In genomic region chr14:94598506-94598815, GRCh38 we compare ENCODE assay signal across 15 cellular contexts. TPM values are rescaled to one million over a fixed set of nuclear protein-coding genes. Genes with fewer than 3 reads are reported as not detected.
DNase-seq lines count a peak whose midpoint lies in the region; ATAC-seq and TF ChIP-seq lines count a peak whose summit lies in the region.
"Had no signal": no experiment of that assay in that cellular context is flagged by ENCODE, and none has a peak within 500 bp of the region (broad histone marks: within the 10 kb centered on the region; RNA-seq: fewer than 3 reads in every experiment).

No MANE protein-coding gene starts in this region.

- ATAC-seq in SK-N-SH treated with all-trans-retinoic acid at 6 μM for 48 hours (no peak), GM21737 (IDR thresholded peaks at IDR 0.05; ENCODE audit: unreplicated experiment) (no peak)
- ATAC-seq in activated T-helper 17 cell treated with anti-CD3 and anti-CD28 coated beads, Interleukin-2, amount 50 U/mL, for 72 hours (replicated peaks), result no peak
- ATAC-seq: activated CD8-positive, alpha-beta T cell treated with anti-CD3 and anti-CD28 coated beads, Interleukin-2, amount 10 ng/mL, durations not matched to agents 7 days and 5 days; stimulated activated effector memory CD8-positive, alpha-beta T cell treated with anti-CD3 and anti-CD28 coated beads, Interleukin-12 subunit alpha, Interleukin-12 subunit beta, amount 100 ng/mL, for 72 hours had no signal

- no peak overlapping the region for H3K4me3 Mint-ChIP-seq in osteocyte (ENCODE audit: unreplicated experiment)
- no peak overlapping the region for H3K4me3 Mint-ChIP-seq in activated T-helper 17 cell treated with anti-CD3 and anti-CD28 coated beads, Interleukin-2, amount 50 U/mL, for 72 hours
- H3K4me3 Mint-ChIP-seq: activated CD8-positive, alpha-beta T cell treated with anti-CD3 and anti-CD28 coated beads, Interleukin-2, amount 10 ng/mL, durations not matched to agents 7 days and 5 days; stimulated activated effector memory CD8-positive, alpha-beta T cell treated with anti-CD3 and anti-CD28 coated beads, Interleukin-12 subunit alpha, Interleukin-12 subunit beta, amount 100 ng/mL, for 72 hours had no signal

- no peaks in the 10 kb centered on the region for H3K27me3 Mint-ChIP-seq in osteocyte (ENCODE audit: unreplicated experiment)
- H3K27me3 Mint-ChIP-seq in activated T-helper 17 cell treated with anti-CD3 and anti-CD28 coated beads, Interleukin-2, amount 50 U/mL, for 72 hours, result peaks cover 24% of the 10 kb centered on the region

- H2AFZ ChIP-seq in SK-N-SH (ENCODE audit: low read depth), result no peak overlapping the region; the same call in 1 of the 2 replicates

- H3K9me3 Mint-ChIP-seq in osteocyte (ENCODE audit: unreplicated experiment), result no peaks in the 10 kb centered on the region
- no peaks in the 10 kb centered on the region for H3K9me3 Mint-ChIP-seq in activated T-helper 17 cell treated with anti-CD3 and anti-CD28 coated beads, Interleukin-2, amount 50 U/mL, for 72 hours
- H3K9me3 Mint-ChIP-seq: CD8-positive, alpha-beta memory T cell; stimulated activated effector memory CD8-positive, alpha-beta T cell treated with anti-CD3 and anti-CD28 coated beads, Interleukin-12 subunit alpha, Interleukin-12 subunit beta, amount 100 ng/mL, for 72 hours had no signal

- CTCF ChIA-PET in SK-N-SH (lab: Yijun Ruan, JAX), result interaction anchor here (1.0 to 1.7 kb wide), 4 partner anchors 12 to 112 kb away, joined by 3 to 6 read pairs (median 4); no protein-coding TSS in a partner anchor

- H3K27me3 ChIP-seq in SK-N-SH (ENCODE audit: insufficient read depth) (no peaks in the 10 kb centered on the region), esophagus muscularis mucosa (peaks cover 0 to 4% (median 0%) of the 10 kb centered on the region in 4 donors)

- TF ChIP-seq EP300 in SK-N-SH (IDR thresholded peaks at IDR 0.05; ENCODE audit: borderline replicate concordance in 1 of 2, low read depth in 1 of 2, low read length in 1 of 2), result no peak
- TF ChIP-seq EP300 in esophagus muscularis mucosa (IDR thresholded peaks at IDR 0.05), result no peak

- no peaks in the 10 kb centered on the region for H4K20me1 ChIP-seq in SK-N-SH (ENCODE audit: insufficient read depth)

- intact Hi-C loops in esophagus muscularis mucosa (cut with DNase I), result no loop called here

- H3K4me1 Mint-ChIP-seq in osteocyte (ENCODE audit: unreplicated experiment), result peaks cover 34% of the 10 kb centered on the region
- peaks cover 4% of the 10 kb centered on the region for H3K4me1 Mint-ChIP-seq in activated T-helper 17 cell treated with anti-CD3 and anti-CD28 coated beads, Interleukin-2, amount 50 U/mL, for 72 hours
- H3K4me1 Mint-ChIP-seq: CD8-positive, alpha-beta memory T cell; stimulated activated effector memory CD8-positive, alpha-beta T cell treated with anti-CD3 and anti-CD28 coated beads, Interleukin-12 subunit alpha, Interleukin-12 subunit beta, amount 100 ng/mL, for 72 hours had no signal

- H3K27ac ChIP-seq in SK-N-SH (ENCODE audit: low read depth in 2 of 2, low read length in 1 of 2) (peak overlapping the region in 1 of 2 experiments; percentile 96; a peak in 2 of 4 replicates), esophagus muscularis mucosa (replicated peaks in 1 of 4) (peak overlapping the region; percentile 74 to 79 (median 76))
- H3K27ac ChIP-seq: 22Rv1 had no signal

- H3K36me3 Mint-ChIP-seq in osteocyte (ENCODE audit: unreplicated experiment), result no peaks in the 10 kb centered on the region
- H3K36me3 Mint-ChIP-seq in activated T-helper 17 cell treated with anti-CD3 and anti-CD28 coated beads, Interleukin-2, amount 50 U/mL, for 72 hours (ENCODE audit: low read depth), result no peaks in the 10 kb centered on the region
- H3K36me3 Mint-ChIP-seq: CD8-positive, alpha-beta memory T cell; stimulated activated effector memory CD8-positive, alpha-beta T cell treated with anti-CD3 and anti-CD28 coated beads, Interleukin-12 subunit alpha, Interleukin-12 subunit beta, amount 100 ng/mL, for 72 hours had no signal

- no peak for TF ChIP-seq POLR2A in esophagus muscularis mucosa (IDR thresholded peaks at IDR 0.05; ENCODE audit: low read depth)

- H3K9ac ChIP-seq in SK-N-SH, result peak overlapping the region; percentile 56; the same call in 1 of the 2 replicates

- no peak overlapping the region for H3K4me2 ChIP-seq in SK-N-SH

- H3K79me2 ChIP-seq in SK-N-SH (ENCODE audit: insufficient read depth), result no peaks in the 10 kb centered on the region

- H3K4me3 ChIP-seq in SK-N-SH (ENCODE audit: low read depth in 2 of 2, low read length in 1 of 2) (no peak overlapping the region), esophagus muscularis mucosa (no peak overlapping the region)

- H3K27ac Mint-ChIP-seq in osteocyte (ENCODE audit: unreplicated experiment), result peak overlapping the region; percentile 23
- H3K27ac Mint-ChIP-seq in activated T-helper 17 cell treated with anti-CD3 and anti-CD28 coated beads, Interleukin-2, amount 50 U/mL, for 72 hours, result no peak overlapping the region
- H3K27ac Mint-ChIP-seq: activated CD8-positive, alpha-beta T cell treated with anti-CD3 and anti-CD28 coated beads, Interleukin-2, amount 10 ng/mL, durations not matched to agents 7 days and 5 days; CD8-positive, alpha-beta memory T cell; stimulated activated effector memory CD8-positive, alpha-beta T cell treated with anti-CD3 and anti-CD28 coated beads, Interleukin-12 subunit alpha, Interleukin-12 subunit beta, amount 100 ng/mL, for 72 hours had no signal

- H3K36me3 ChIP-seq in SK-N-SH (replicated peaks in 1 of 2; ENCODE audit: control insufficient read depth in 1 of 2, insufficient read depth in 2 of 2, low read length in 1 of 2) (no peaks in the 10 kb centered on the region), esophagus muscularis mucosa (no peaks in the 10 kb centered on the region)

- peaks cover 0 to 33% of the 10 kb centered on the region in 2 experiments; a peak in 3 of 4 replicates for H3K4me1 ChIP-seq in SK-N-SH (ENCODE audit: control insufficient read depth in 1 of 2, insufficient read depth in 2 of 2, low read depth in 1 of 2, low read length in 1 of 2)
- H3K4me1 ChIP-seq in esophagus muscularis mucosa, result peaks cover 40 to 54% (median 48%) of the 10 kb centered on the region in 4 donors

- TF ChIP-seq CTCF in SK-N-SH (IDR thresholded peaks at IDR 0.05) (no peak), esophagus muscularis mucosa (IDR thresholded peaks at IDR 0.05) (no peak), osteocyte (IDR thresholded peaks at IDR 0.05) (no peak)

- H3K9me2 ChIP-seq in SK-N-SH, result no peaks in the 10 kb centered on the region

- DNase-seq in SK-N-SH (no peak), esophagus muscularis mucosa (ENCODE audit: extremely low spot score) (no peak), osteocyte (ENCODE audit: extremely low spot score, unreplicated experiment) (no peak), HT-29 (ENCODE audit: low spot score) (no peak), NCI-H2029 treated with DMSO at 0.1 percent for 48 hours (lab: John Stamatoyannopoulos, UW) (no peak)
- DNase-seq: activated CD8-positive, alpha-beta T cell treated with anti-CD3 and anti-CD28 coated beads, Interleukin-2, amount 10 ng/mL, durations not matched to agents 7 days and 5 days; CD8-positive, alpha-beta memory T cell; GOT3 had no signal

- H3K9me3 ChIP-seq in SK-N-SH (no peaks in the 10 kb centered on the region), esophagus muscularis mucosa (no peaks in the 10 kb centered on the region)

- 93% methylated on average over 5 of the region's 7 CpGs for WGBS in SK-N-SH (ENCODE audit: low lambda C conversion rate)
- WGBS in esophagus muscularis mucosa, result 78% methylated on average over 4 of the region's 7 CpGs

- POLR2A ChIA-PET in SK-N-SH (lab: Yijun Ruan, JAX), result interaction anchor here (0.6 kb wide), 1 partner anchor 16 kb away, joined by 3 read pairs; no protein-coding TSS in a partner anchor

- no peak for TF ChIP-seq RAD21 in SK-N-SH (IDR thresholded peaks at IDR 0.05; ENCODE audit: low read length)

- H3F3A ChIP-seq in SK-N-SH (replicated peaks; ENCODE audit: insufficient read depth), result peaks cover 4% of the 10 kb centered on the region

TF ChIP-seq in SK-N-SH, 30 proteins besides CTCF, POLR2A, EP300 and RAD21 (continues in another document):
- TF ChIP-seq MAX (IDR thresholded peaks at IDR 0.05; ENCODE audit: low read depth) (no peak), TCF12 (IDR thresholded peaks at IDR 0.05) (no peak), NFIC (IDR thresholded peaks at IDR 0.05; ENCODE audit: borderline replicate concordance) (no peak)

TF ChIP-seq in SK-N-SH treated with all-trans-retinoic acid at 6 μM for 48 hours, 23 proteins besides CTCF, POLR2A, EP300 and RAD21 (continues in another document):
- TF ChIP-seq ZC3H10 (CRISPR knock-in tag; IDR thresholded peaks at IDR 0.05), result no peak
- TF ChIP-seq GLIS3 (CRISPR knock-in tag; IDR thresholded peaks at IDR 0.05), result no peak
- no peak for TF ChIP-seq TOX (CRISPR knock-in tag; IDR thresholded peaks at IDR 0.05; ENCODE audit: borderline replicate concordance)

RNA-seq across cellular contexts. Expression of gene SERPINA3, which starts 13.7 kb away (rescaled TPM):
- polyA plus RNA-seq in SK-N-SH (2012; rRNA removed), result 0.25 and 0.45 TPM in 2 replicates
- polyA plus RNA-seq in SK-N-SH (2012; cell fraction: cytosol; rRNA removed), result 0.05 and 0.15 TPM in 2 replicates
- 0.66 and 1.4 TPM in 2 replicates for polyA plus RNA-seq in SK-N-SH (2012; cell fraction: nucleus; rRNA removed)
- 100 to 1,000 TPM in 3 of 4 donors, 10 to 100 TPM in 1; 71.8 to 284 (median 255) TPM for total RNA-seq in esophagus muscularis mucosa
- 1.2 and 1.6 TPM in 2 replicates for total RNA-seq in osteocyte
- total RNA-seq in HT-29 (2014; rRNA removed; shearing (Covaris generic)), result 1.0 and 2.0 TPM in 2 replicates
- total RNA-seq in activated T-helper 17 cell treated with anti-CD3 and anti-CD28 coated beads, Interleukin-2, amount 50 U/mL, for 72 hours, result not detected
- total RNA-seq: activated CD8-positive, alpha-beta T cell treated with anti-CD3 and anti-CD28 coated beads, Interleukin-2, amount 10 ng/mL, durations not matched to agents 7 days and 5 days; CD8-positive, alpha-beta memory T cell had no signal
- polyA plus RNA-seq: CD8-positive, alpha-beta memory T cell had no signal

RNA-seq across cellular contexts. Expression of gene SERPINA5, which starts 17.2 kb away (rescaled TPM):
- polyA plus RNA-seq in SK-N-SH (2012; rRNA removed), result 0.08 and 0.13 TPM in 2 replicates
- polyA plus RNA-seq in SK-N-SH (2012; cell fraction: cytosol; rRNA removed), result 0.08 and 0.18 TPM in 2 replicates
- polyA plus RNA-seq in SK-N-SH (2012; cell fraction: nucleus; rRNA removed), result 0.07 and 0.08 TPM in 2 replicates
- 1 to 10 TPM; 2.1 to 5.1 (median 3.7) TPM for total RNA-seq in esophagus muscularis mucosa
- 0.16 TPM in 1 of 2 replicates, not detected in the other for total RNA-seq in osteocyte
- total RNA-seq in HT-29 (2014; rRNA removed; shearing (Covaris generic)), result 4.9 and 7.9 TPM in 2 replicates
- total RNA-seq in activated T-helper 17 cell treated with anti-CD3 and anti-CD28 coated beads, Interleukin-2, amount 50 U/mL, for 72 hours, result not detected
- total RNA-seq: activated CD8-positive, alpha-beta T cell treated with anti-CD3 and anti-CD28 coated beads, Interleukin-2, amount 10 ng/mL, durations not matched to agents 7 days and 5 days; CD8-positive, alpha-beta memory T cell had no signal
- polyA plus RNA-seq: CD8-positive, alpha-beta memory T cell had no signal

RNA-seq across cellular contexts. Expression of gene SERPINA4, which starts 37.2 kb away (rescaled TPM):
- polyA plus RNA-seq in SK-N-SH (2012; rRNA removed), result not detected in 2 replicates
- polyA plus RNA-seq in SK-N-SH (2012; cell fraction: cytosol; rRNA removed), result not detected in 2 replicates
- not detected in 2 replicates for polyA plus RNA-seq in SK-N-SH (2012; cell fraction: nucleus; rRNA removed)
- not detected for total RNA-seq in esophagus muscularis mucosa
- total RNA-seq in osteocyte, result not detected in 2 replicates
- 0.57 and 1.8 TPM in 2 replicates for total RNA-seq in HT-29 (2014; rRNA removed; shearing (Covaris generic))
- total RNA-seq in activated T-helper 17 cell treated with anti-CD3 and anti-CD28 coated beads, Interleukin-2, amount 50 U/mL, for 72 hours, result not detected
- total RNA-seq: activated CD8-positive, alpha-beta T cell treated with anti-CD3 and anti-CD28 coated beads, Interleukin-2, amount 10 ng/mL, durations not matched to agents 7 days and 5 days; CD8-positive, alpha-beta memory T cell; epithelial cell of proximal tubule; SK-MEL-5 had no signal
- polyA plus RNA-seq: CD8-positive, alpha-beta memory T cell had no signal

Comparison
In these comparisons a context has a peak if more than half of its experiments do, and no peak if none do; other contexts are left out.
1. RNA of gene SERPINA3, which starts 13.7 kb away (total RNA-seq): 71.8 to 284 TPM in esophagus muscularis mucosa; 1.0 to 2.0 TPM in HT-29, 1.2 to 1.6 TPM in osteocyte and not detected in activated T-helper 17 cell treated with anti-CD3 and anti-CD28 coated beads, Interleukin-2, amount 50 U/mL, for 72 hours; every median in the first group is over 10 times any median in the second.